ENCODE assay signal across 1 cellular context in genomic region chr17:62163847-62164246, GRCh38.
TF ChIP-seq lines count a peak whose summit lies in the region.

No MANE protein-coding gene starts in this region.

TF ChIP-seq in K562, 482 proteins besides CTCF, POLR2A, EP300 and RAD21 (continued from another document):
- TF ChIP-seq ZNF280A (IDR thresholded peaks at IDR 0.05; ENCODE audit: low read depth, partially characterized antibody) = no peak
- peak; percentile 42; the same call in 1 of the 2 replicates for TF ChIP-seq MTA2 (IDR thresholded peaks at IDR 0.05; ENCODE audit: low read depth)
- no peak for TF ChIP-seq ZNF41 (CRISPR knock-in tag; conservative IDR thresholded peaks at IDR 0.05)
- TF ChIP-seq TAF15 (IDR thresholded peaks at IDR 0.05; ENCODE audit: low read depth, low read length) = no peak
- TF ChIP-seq HNRNPL (IDR thresholded peaks at IDR 0.05; ENCODE audit: low read depth, low read length) = no peak
- no peak for TF ChIP-seq ZMIZ1 (IDR thresholded peaks at IDR 0.05; ENCODE audit: low read depth in 2 of 2, low read length in 2 of 2)
- no peak for TF ChIP-seq ZNF212 (CRISPR knock-in tag; IDR thresholded peaks at IDR 0.05)
- TF ChIP-seq, protein P1, sequence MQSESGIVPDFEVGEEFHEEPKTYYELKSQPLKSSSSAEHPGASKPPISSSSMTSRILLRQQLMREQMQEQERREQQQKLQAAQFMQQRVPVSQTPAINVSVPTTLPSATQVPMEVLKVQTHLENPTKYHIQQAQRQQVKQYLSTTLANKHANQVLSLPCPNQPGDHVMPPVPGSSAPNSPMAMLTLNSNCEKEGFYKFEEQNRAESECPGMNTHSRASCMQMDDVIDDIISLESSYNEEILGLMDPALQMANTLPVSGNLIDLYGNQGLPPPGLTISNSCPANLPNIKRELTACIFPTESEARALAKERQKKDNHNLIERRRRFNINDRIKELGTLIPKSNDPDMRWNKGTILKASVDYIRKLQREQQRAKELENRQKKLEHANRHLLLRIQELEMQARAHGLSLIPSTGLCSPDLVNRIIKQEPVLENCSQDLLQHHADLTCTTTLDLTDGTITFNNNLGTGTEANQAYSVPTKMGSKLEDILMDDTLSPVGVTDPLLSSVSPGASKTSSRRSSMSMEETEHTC (IDR thresholded peaks at IDR 0.05) = no peak
- TF ChIP-seq CTBP1 (IDR thresholded peaks at IDR 0.05; ENCODE audit: borderline replicate concordance) = peak; percentile 73; the same call in 1 of the 2 replicates
- TF ChIP-seq SMARCA5 (IDR thresholded peaks at IDR 0.05) = no peak
- no peak for TF ChIP-seq PHTF2 (CRISPR knock-in tag; IDR thresholded peaks at IDR 0.05)
- TF ChIP-seq ERF (CRISPR knock-in tag; IDR thresholded peaks at IDR 0.05) = no peak
- peak; percentile 60 for TF ChIP-seq CBFA2T2 (conservative IDR thresholded peaks at IDR 0.05)
- no peak for TF ChIP-seq DACH1 (IDR thresholded peaks at IDR 0.05; ENCODE audit: partially characterized antibody)
- TF ChIP-seq ZNF584 (CRISPR knock-in tag; IDR thresholded peaks at IDR 0.05; ENCODE audit: low read depth) = no peak
- no peak for TF ChIP-seq TEAD2 (tag; IDR thresholded peaks at IDR 0.05)
